ENCODE assay signal across 1 cellular context in genomic region chr12:29559194-29559593, GRCh38.
TF ChIP-seq lines count a peak whose summit lies in the region.

No MANE protein-coding gene starts in this region.

TF ChIP-seq in IMR-90, 13 proteins besides CTCF, POLR2A, EP300 and RAD21:
- TF ChIP-seq USF2 (IDR thresholded peaks at IDR 0.05; ENCODE audit: low read depth, low read length) (no peak), MAZ (IDR thresholded peaks at IDR 0.05; ENCODE audit: borderline replicate concordance, low read depth, low read length) (no peak), RFX5 (IDR thresholded peaks at IDR 0.05; ENCODE audit: low read depth, low read length) (no peak), ELK1 (IDR thresholded peaks at IDR 0.05; ENCODE audit: borderline replicate concordance, low read depth, low read length) (no peak), MXI1 (IDR thresholded peaks at IDR 0.05; ENCODE audit: borderline replicate concordance, low read depth, low read length) (no peak), NFE2L2 (IDR thresholded peaks at IDR 0.05; ENCODE audit: low read depth, low read length) (no peak), CHD1 (IDR thresholded peaks at IDR 0.05; ENCODE audit: low read depth, low read length) (no peak), SMC3 (IDR thresholded peaks at IDR 0.05; ENCODE audit: low read depth, low read length) (no peak), MAFK (IDR thresholded peaks at IDR 0.05; ENCODE audit: low read depth, low read length) (no peak), BHLHE40 (IDR thresholded peaks at IDR 0.05; ENCODE audit: low read depth, low read length) (no peak), RCOR1 (IDR thresholded peaks at IDR 0.05; ENCODE audit: insufficient replicate concordance, low read length) (no peak), FOS (IDR thresholded peaks at IDR 0.05; ENCODE audit: low read depth, low read length) (no peak), CEBPB (IDR thresholded peaks at IDR 0.05; ENCODE audit: low read depth, low read length) (no peak)
